16 cellular contexts compared by ENCODE assay signal in the genomic region with DNA sequence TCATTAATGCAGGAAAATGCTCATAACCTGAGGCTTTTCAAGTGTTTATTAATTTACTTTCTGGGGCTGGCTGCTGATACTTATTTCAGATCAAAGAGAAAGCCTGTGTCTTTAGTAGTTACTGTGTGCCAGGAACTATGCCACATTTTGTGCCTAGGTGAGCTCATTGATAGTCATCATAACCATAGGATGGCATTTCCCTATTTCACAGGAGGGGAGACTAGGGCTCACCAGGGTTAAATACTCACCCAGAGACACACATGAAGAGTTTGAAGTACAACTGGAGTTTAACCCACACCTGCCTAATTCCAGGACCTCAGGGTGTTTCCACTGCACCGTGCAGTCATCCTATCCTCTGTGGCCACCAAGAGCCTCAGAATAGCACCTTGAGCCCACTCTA.
"Had no signal": no experiment of that assay in that cellular context is flagged by ENCODE, and none has a peak within 500 bp of the region (broad histone marks: within the 10 kb centered on the region; RNA-seq: fewer than 3 reads in every experiment).

No MANE protein-coding gene starts in this region.

- DNase-seq: colonic mucosa; dermis blood vessel endothelial cell; foreskin melanocyte; head of caudate nucleus; mammary epithelial cell; mucosa of descending colon; naive thymus-derived CD8-positive, alpha-beta T cell; right lobe of liver; stimulated activated CD4-positive, alpha-beta T cell treated with anti-CD3 and anti-CD28 coated beads, Interleukin-4, amount 100 ng/mL, for 1 hour; stimulated activated CD8-positive, alpha-beta memory T cell treated with anti-CD3 and anti-CD28 coated beads, Interleukin-4, amount 100 ng/mL, for 48 hours; stimulated activated naive CD8-positive, alpha-beta T cell treated with anti-CD3 and anti-CD28 coated beads, Interleukin-15, Interleukin-2, amounts not matched to agents 100 U/mL and 50 U/mL, for 24 hours; tibial artery; upper lobe of left lung; uterus had no signal

- H3K27ac ChIP-seq: colonic mucosa, hepatocyte, right lobe of liver, tibial artery, upper lobe of left lung, uterus had no signal

- H2AFZ ChIP-seq: hepatocyte had no signal

- H3K27me3 ChIP-seq: colonic mucosa, right lobe of liver, tibial artery, upper lobe of left lung, uterus had no signal

- H3K9me3 ChIP-seq: colonic mucosa, mucosa of descending colon, right lobe of liver, tibial artery, upper lobe of left lung, uterus had no signal

- H3K4me1 ChIP-seq: colonic mucosa, right lobe of liver, tibial artery, upper lobe of left lung, uterus had no signal

- H3K36me3 ChIP-seq: colonic mucosa, right lobe of liver, tibial artery, upper lobe of left lung, uterus had no signal

- ATAC-seq: mucosa of descending colon; naive thymus-derived CD8-positive, alpha-beta T cell; right lobe of liver; stimulated activated effector memory CD8-positive, alpha-beta T cell treated with anti-CD3 and anti-CD28 coated beads, Interleukin-12 subunit alpha, Interleukin-12 subunit beta, amount 100 ng/mL, for 72 hours; stimulated activated naive CD8-positive, alpha-beta T cell treated with anti-CD3 and anti-CD28 coated beads, Interleukin-15, Interleukin-2, amounts not matched to agents 100 U/mL and 50 U/mL, for 24 hours had no signal

- H3K79me2 ChIP-seq: hepatocyte had no signal

- H3K4me3 ChIP-seq: colonic mucosa, hepatocyte, mucosa of descending colon, right lobe of liver, tibial artery, upper lobe of left lung, uterus had no signal
